Comparison of ENCODE assay signal across 8 cellular contexts in the genomic region with DNA sequence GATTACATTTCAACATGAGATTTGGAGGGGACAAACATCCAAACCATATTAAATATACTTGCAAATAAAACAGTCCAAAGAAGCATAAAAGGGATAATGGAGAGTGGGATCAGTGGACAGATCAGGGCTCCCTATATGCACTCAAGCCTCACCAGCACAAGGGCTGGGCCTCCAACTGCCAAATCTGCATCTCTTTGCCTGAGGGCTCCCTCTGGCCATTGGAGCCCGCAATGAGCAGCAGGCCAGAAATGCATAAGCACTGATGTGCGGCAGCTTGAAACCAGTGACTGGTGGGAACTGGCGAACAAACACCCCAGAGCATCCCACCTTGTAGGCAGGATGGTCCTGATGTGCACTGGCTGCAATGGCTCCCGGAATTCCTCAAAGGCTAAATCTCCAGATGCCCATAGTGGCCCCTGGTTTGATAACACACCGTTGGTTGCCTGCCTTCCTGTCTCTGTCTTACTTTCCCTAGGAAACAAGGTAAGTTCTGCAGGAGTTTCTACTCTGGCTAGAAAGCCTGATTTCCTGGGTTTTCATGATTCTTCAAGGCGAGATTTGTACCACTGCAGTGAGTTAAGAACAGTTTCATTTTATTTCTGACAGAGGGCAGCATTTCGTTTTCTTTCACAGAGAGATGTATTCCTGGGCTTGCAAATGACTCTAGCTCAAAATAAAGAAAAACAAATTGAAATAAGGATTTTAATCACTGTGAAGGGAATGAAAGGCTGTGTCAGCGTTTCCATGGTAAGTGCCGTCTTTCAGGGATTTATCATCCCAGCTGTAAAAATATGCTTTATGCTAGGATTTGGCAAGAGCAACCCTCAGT. TPM values are rescaled to one million over a fixed set of nuclear protein-coding genes. Genes with fewer than 3 reads are reported as not detected.
A peak's percentile ranks its signal among the peaks of the same experiment; 100 is the strongest.
DNase-seq lines count a peak whose midpoint lies in the region; ATAC-seq and TF ChIP-seq lines count a peak whose summit lies in the region.

No MANE protein-coding gene starts in this region.

- H3K36me3 Mint-ChIP-seq in CD8-positive, alpha-beta T cell = peaks cover 7% of the 10 kb centered on the region

- no peaks in the 10 kb centered on the region for H3K27me3 ChIP-seq in CD8-positive, alpha-beta T cell (ENCODE audit: insufficient read depth, low read length)
- H3K27me3 ChIP-seq in adipocyte (replicated peaks; ENCODE audit: control insufficient read depth, insufficient read depth, low read length) = peaks cover 36% of the 10 kb centered on the region

- H3K4me1 Mint-ChIP-seq in CD8-positive, alpha-beta T cell (ENCODE audit: low read depth) = peaks cover 34% of the 10 kb centered on the region

- peak overlapping the region; percentile 64 for H3K27ac ChIP-seq in CD8-positive, alpha-beta T cell (ENCODE audit: low read depth, low read length)
- no peak overlapping the region for H3K27ac ChIP-seq in coronary artery

- peaks cover 26% of the 10 kb centered on the region for H3K4me1 ChIP-seq in CD8-positive, alpha-beta T cell (ENCODE audit: insufficient read depth, low read length)
- H3K4me1 ChIP-seq in adipocyte (ENCODE audit: control insufficient read depth, insufficient read depth, low read length) = no peaks in the 10 kb centered on the region

- CTCF ChIA-PET in CD8-positive, alpha-beta T cell (lab: Charles Lee) = interaction anchor here (0.6 to 5.1 kb wide), 66 partner anchors 8 to 545 kb away, joined by 3 to 62 read pairs (median 5); a partner anchor contains a TSS

- no peak for DNase-seq in CD8-positive, alpha-beta T cell
- peak; percentile 87 for DNase-seq in adipocyte (ENCODE audit: low read depth)
- peak; percentile 45 for DNase-seq in hepatic stellate cell (ENCODE audit: low spot score)
- no peak for DNase-seq in stimulated activated naive CD8-positive, alpha-beta T cell treated with anti-CD3 and anti-CD28 coated beads, Interleukin-15, Interleukin-2, amounts not matched to agents 100 U/mL and 50 U/mL, for 24 hours
- no peak for DNase-seq in NCI-H1436 treated with DMSO at 0.1 percent for 48 hours (lab: John Stamatoyannopoulos, UW)
- DNase-seq in NCI-H524 treated with DMSO at 0.1 percent for 48 hours (lab: John Stamatoyannopoulos, UW) = no peak
- DNase-seq in coronary artery (ENCODE audit: low spot score) = no peak

- peaks cover 13% of the 10 kb centered on the region for H3K9me3 Mint-ChIP-seq in CD8-positive, alpha-beta T cell

- no peaks in the 10 kb centered on the region for H3K36me3 ChIP-seq in CD8-positive, alpha-beta T cell (ENCODE audit: insufficient read depth, low read length)
- no peaks in the 10 kb centered on the region for H3K36me3 ChIP-seq in adipocyte (ENCODE audit: control insufficient read depth, insufficient read depth, low read length, severe bottlenecking)

- peak; percentile 52 for ATAC-seq in CD8-positive, alpha-beta T cell
- peak; percentile 50 for ATAC-seq in stimulated activated naive CD8-positive, alpha-beta T cell treated with anti-CD3 and anti-CD28 coated beads, Interleukin-15, Interleukin-2, amounts not matched to agents 100 U/mL and 50 U/mL, for 24 hours

- POLR2A ChIA-PET in CD8-positive, alpha-beta T cell (lab: Charles Lee) = interaction anchor here (1.0 to 2.4 kb wide), 18 partner anchors 12 to 340 kb away, joined by 3 to 24 read pairs (median 6); a partner anchor contains a TSS

- H3K9me3 ChIP-seq in CD8-positive, alpha-beta T cell (ENCODE audit: low read length) = no peaks in the 10 kb centered on the region
- H3K9me3 ChIP-seq in adipocyte (ENCODE audit: control insufficient read depth, low read length) = peaks cover 8% of the 10 kb centered on the region

- peak overlapping the region; percentile 100 for H3K27ac Mint-ChIP-seq in CD8-positive, alpha-beta T cell

- no peak overlapping the region for H3K4me3 ChIP-seq in CD8-positive, alpha-beta T cell (ENCODE audit: low read depth, low read length)
- H3K4me3 ChIP-seq in adipocyte (ENCODE audit: low read length) (no peak overlapping the region), coronary artery (no peak overlapping the region)

- H3K27me3 Mint-ChIP-seq in CD8-positive, alpha-beta T cell (ENCODE audit: low read depth) = no peaks in the 10 kb centered on the region

- H3K9ac ChIP-seq in adipocyte (ENCODE audit: low read length) = no peak overlapping the region

- intact Hi-C loops in CD8-positive, alpha-beta T cell (cut with DNase I, micrococcal nuclease) = loop anchor here (1.0 to 10.0 kb wide), 11 partner anchors 19 to 1037 kb away; a partner anchor contains a TSS

- H3K4me3 Mint-ChIP-seq in CD8-positive, alpha-beta T cell = peak overlapping the region; percentile 82

- TF ChIP-seq CTCF in CD8-positive, alpha-beta T cell (IDR thresholded peaks at IDR 0.05) = peak; percentile 67
- TF ChIP-seq CTCF in LNCAP (IDR thresholded peaks at IDR 0.05) (peak; percentile 52), coronary artery (IDR thresholded peaks at IDR 0.05) (no peak)

RNA-seq across cellular contexts. Expression of a gene that starts 56.0 kb away (rescaled TPM):
- total RNA-seq in CD8-positive, alpha-beta T cell = 10 to 100 TPM in 1 of 2 experiments, 1 to 10 TPM in 1; 9.8 to 11.0 TPM

Comparison
In these comparisons a context has a peak if more than half of its experiments do, and no peak if none do; other contexts are left out.
1. DNase-seq: peak in adipocyte (single experiment) and hepatic stellate cell (single experiment); none in CD8-positive, alpha-beta T cell (0 of 7), stimulated activated naive CD8-positive, alpha-beta T cell treated with anti-CD3 and anti-CD28 coated beads, Interleukin-15, Interleukin-2, amounts not matched to agents 100 U/mL and 50 U/mL, for 24 hours (single experiment), NCI-H1436 treated with DMSO at 0.1 percent for 48 hours (single experiment), NCI-H524 treated with DMSO at 0.1 percent for 48 hours (single experiment) and coronary artery (single experiment).